Comparison of ENCODE assay signal across 3 cellular contexts in genomic region chr2:62329797-62330196, GRCh38.
TF ChIP-seq lines count a peak whose summit lies in the region.

No MANE protein-coding gene starts in this region.

TF ChIP-seq in GM23338, 12 proteins besides CTCF, POLR2A, EP300 and RAD21 (continues in another document):
- no peak for TF ChIP-seq ZNF331 (CRISPR knock-in tag; IDR thresholded peaks at IDR 0.05; ENCODE audit: low read depth)
- TF ChIP-seq ZNF462 (CRISPR knock-in tag; IDR thresholded peaks at IDR 0.05): no peak
- no peak for TF ChIP-seq EZH2 (IDR thresholded peaks at IDR 0.05; ENCODE audit: low read depth, unreplicated experiment)

TF ChIP-seq in H1, 55 proteins besides CTCF, POLR2A, EP300 and RAD21:
- TF ChIP-seq USF2 (IDR thresholded peaks at IDR 0.05; ENCODE audit: low read length) (no peak), RXRA (IDR thresholded peaks at IDR 0.05; ENCODE audit: insufficient read depth, low read depth, low read length) (no peak), TAF1 (IDR thresholded peaks at IDR 0.05; ENCODE audit: low read depth, low read length) (no peak), ATF3 (IDR thresholded peaks at IDR 0.05; ENCODE audit: insufficient read depth, low read depth, low read length) (no peak), RFX5 (IDR thresholded peaks at IDR 0.05; ENCODE audit: borderline replicate concordance, low read depth, low read length) (no peak), TCF12 (IDR thresholded peaks at IDR 0.05; ENCODE audit: low read depth, low read length) (no peak), HDAC6 (IDR thresholded peaks at IDR 0.05; ENCODE audit: low read depth, low read length) (no peak), HDAC2 (IDR thresholded peaks at IDR 0.05; ENCODE audit: borderline replicate concordance in 1 of 2, low read depth in 2 of 2, low read length in 2 of 2) (no peak), NRF1 (IDR thresholded peaks at IDR 0.05; ENCODE audit: low read depth, low read length) (no peak), CHD7 (IDR thresholded peaks at IDR 0.05; ENCODE audit: insufficient replicate concordance, low read length) (no peak), BCL11A (IDR thresholded peaks at IDR 0.05; ENCODE audit: low read depth in 2 of 2, low read length in 2 of 2) (no peak), GABPA (IDR thresholded peaks at IDR 0.05; ENCODE audit: borderline replicate concordance, insufficient read depth, low read length) (no peak), MAFK (IDR thresholded peaks at IDR 0.05; ENCODE audit: low read depth, low read length) (no peak), RNF2 (IDR thresholded peaks at IDR 0.05; ENCODE audit: borderline replicate concordance, low read depth, low read length, missing control alignments, poor library complexity, severe bottlenecking) (no peak)

TF ChIP-seq in GM12891, 5 proteins besides CTCF, POLR2A, EP300 and RAD21:
- TF ChIP-seq SPI1 (IDR thresholded peaks at IDR 0.05; ENCODE audit: low read depth, low read length): no peak
